In the genomic region with DNA sequence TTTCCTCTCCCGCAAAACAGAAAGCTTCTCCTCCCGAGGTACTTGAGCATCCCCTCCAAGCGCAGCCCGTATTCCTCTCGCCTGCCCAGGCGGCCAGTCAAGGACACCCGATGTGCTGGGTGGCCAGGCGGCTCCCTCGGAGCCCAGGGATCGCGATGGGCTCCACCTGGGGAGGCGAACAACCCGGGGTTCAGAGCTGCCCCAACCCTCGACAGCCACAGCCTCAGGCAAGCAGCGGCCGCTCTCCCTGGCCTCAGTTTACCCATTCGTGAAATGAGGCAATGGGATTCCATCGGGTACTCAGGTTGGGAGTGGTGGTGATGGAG, we compare ENCODE assay signal across 8 cellular contexts.
"Had no signal": no experiment of that assay in that cellular context is flagged by ENCODE, and none has a peak within 500 bp of the region (broad histone marks: within the 10 kb centered on the region; RNA-seq: fewer than 3 reads in every experiment).

No MANE protein-coding gene starts in this region.

- H3K27ac Mint-ChIP-seq: HFFc6 had no signal

- H3K9me3 Mint-ChIP-seq: HFFc6 had no signal

- H3K36me3 ChIP-seq: HAP-1 had no signal

- H3K4me1 ChIP-seq: HAP-1 had no signal

- ATAC-seq: HCT116 had no signal

- DNase-seq: GOT3, HFFc6, IMR-90, KBM-7 had no signal

- H3K4me3 ChIP-seq: HAP-1 had no signal

- FAIRE-seq: H54, HTR-8/SVneo had no signal

- H3K9me3 ChIP-seq: HAP-1 had no signal

- H3K4me3 Mint-ChIP-seq: HFFc6 had no signal
